9 cellular contexts compared by ENCODE assay signal in the genomic region with DNA sequence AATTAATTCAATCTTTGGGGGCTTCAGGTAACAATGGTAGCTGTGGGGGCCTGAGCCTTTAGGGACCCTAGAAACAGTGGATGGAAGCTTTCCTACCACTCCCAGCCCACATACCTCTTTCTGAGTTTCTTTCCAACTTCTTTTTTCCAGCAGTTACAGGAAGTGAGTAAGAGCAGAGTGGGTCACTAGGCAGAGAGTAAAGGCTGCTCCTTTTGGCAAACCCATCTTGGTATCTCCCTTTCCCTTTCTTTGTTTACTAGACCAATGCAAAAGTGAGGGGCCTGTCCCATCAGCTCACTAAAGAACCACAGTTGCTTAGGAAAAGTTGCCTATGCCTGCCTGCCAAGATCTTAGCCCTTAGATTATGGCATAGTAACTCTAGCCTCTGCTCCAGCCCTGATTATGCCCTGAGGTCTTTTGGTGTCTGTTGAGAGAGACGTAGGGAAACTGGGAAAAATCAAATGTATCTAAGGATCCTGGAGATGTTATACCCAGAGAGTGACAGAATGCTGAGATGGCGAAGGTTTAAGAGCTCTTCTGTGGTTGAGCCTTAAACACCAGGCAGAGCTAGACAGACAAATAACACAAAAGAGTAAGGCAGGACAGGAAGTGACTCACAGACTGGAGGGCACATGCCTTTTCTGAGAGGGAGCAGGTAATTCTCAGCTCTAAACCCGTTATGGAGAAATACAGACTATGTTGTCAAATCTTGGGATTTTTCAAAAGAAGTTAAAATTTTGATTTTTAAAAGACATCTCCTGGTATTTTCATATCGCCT. TPM values are rescaled to one million over a fixed set of nuclear protein-coding genes. Genes with fewer than 3 reads are reported as not detected.
DNase-seq lines count a peak whose midpoint lies in the region; ATAC-seq and TF ChIP-seq lines count a peak whose summit lies in the region.
"Had no signal": no experiment of that assay in that cellular context is flagged by ENCODE, and none has a peak within 500 bp of the region (broad histone marks: within the 10 kb centered on the region; RNA-seq: fewer than 3 reads in every experiment).

No MANE protein-coding gene starts in this region.

- H3K4me1 ChIP-seq in HCT116 (ENCODE audit: control insufficient read depth in 1 of 2, insufficient read depth in 2 of 2, low read length in 2 of 2) = peaks cover 11 to 23% of the 10 kb centered on the region in 2 experiments

- intact Hi-C loops in HCT116 (cut with micrococcal nuclease) (no loop called here), lower leg skin (cut with DNase I; ENCODE audit: low total_unique reads) (no loop called here), posterior vena cava (cut with DNase I) (no loop called here)

- CTCF ChIA-PET in HCT116 (lab: Charles Lee) = no interaction called here

- no peaks in the 10 kb centered on the region for H3K9me3 ChIP-seq in HCT116 (ENCODE audit: control insufficient read depth in 1 of 2, insufficient read depth in 1 of 2, low read depth in 1 of 2, low read length in 2 of 2)

- WGBS in lower leg skin, 2 donors = 43 to 45% methylated on average over 4 of the region's 4 CpGs

- no peaks in the 10 kb centered on the region for H3K36me3 ChIP-seq in HCT116 (ENCODE audit: control insufficient read depth in 1 of 2, insufficient read depth in 2 of 2, low read length in 2 of 2)

- no peaks in the 10 kb centered on the region for H3K9me2 ChIP-seq in HCT116 (ENCODE audit: insufficient read depth)

- DNase-seq in AML-193 (lab: John Stamatoyannopoulos, UW) (peak; percentile 38 to 40), HCT116 (ENCODE audit: low read depth, low spot score) (no peak), T follicular helper cell (ENCODE audit: low read depth) (peak; percentile 7), glomerular endothelial cell (ENCODE audit: extremely low read depth, low read depth, low spot score) (peak; percentile 31), lower leg skin (ENCODE audit: low spot score in 2 of 2) (no peak), posterior vena cava (ENCODE audit: low spot score) (no peak), NCI-H1436 treated with DMSO at 0.1 percent for 48 hours (lab: John Stamatoyannopoulos, UW) (no peak)

- H3K4me2 ChIP-seq in HCT116 (ENCODE audit: low read length) = peak overlapping the region; percentile 53

- H3K27ac ChIP-seq in HCT116 (ENCODE audit: low read depth, low read length) = 0 out of 2 replicates have a peak overlapping the region, but pooled peaks have one; percentile 31

- TF ChIP-seq RAD21 in HCT116 (IDR thresholded peaks at IDR 0.05; ENCODE audit: low read depth) = no peak

- H2AFZ ChIP-seq in HCT116 (ENCODE audit: low read depth, low read length, poor library complexity, severe bottlenecking) = peak overlapping the region; percentile 44

- peaks cover 9% of the 10 kb centered on the region for H3K27me3 ChIP-seq in HCT116 (ENCODE audit: insufficient read depth, low read length)

- POLR2A ChIA-PET in HCT116 (lab: Charles Lee) = interaction anchor here (0.6 to 0.7 kb wide), 3 partner anchors 82 to 1593 kb away, joined by 3 to 4 read pairs (median 4); a partner anchor contains a TSS

- no peaks in the 10 kb centered on the region for H4K20me1 ChIP-seq in HCT116 (ENCODE audit: insufficient read depth)

- BruUV-seq in HCT116 (replicated peaks; lab: Mats Ljungman, UMichigan) = no TSS peak

- no peaks in the 10 kb centered on the region for H3K79me2 ChIP-seq in HCT116 (ENCODE audit: insufficient read depth, low read length)

- RAD21 ChIA-PET in HCT116 (lab: Charles Lee; ENCODE audit: low non-redundant PET in 1 of 2, low total read pairs in 2 of 2, uncharacterized antibody in 2 of 2, unreplicated experiment in 2 of 2) = no interaction called here

- TF ChIP-seq CTCF in HCT116 (IDR thresholded peaks at IDR 0.05 in 2 of 3, conservative IDR thresholded peaks at IDR 0.05 in 1 of 3; ENCODE audit: borderline replicate concordance in 1 of 3, insufficient read depth in 1 of 3, low read depth in 2 of 3, low read length in 2 of 3) = no peak
- TF ChIP-seq CTCF in lower leg skin (IDR thresholded peaks at IDR 0.05) = no peak

- no peak for TF ChIP-seq POLR2A in HCT116 (IDR thresholded peaks at IDR 0.05; ENCODE audit: borderline replicate concordance, extremely low read depth, insufficient read depth, insufficient read length)
- no peak for TF ChIP-seq POLR2A in lower leg skin (IDR thresholded peaks at IDR 0.05)

- ATAC-seq in HCT116 (peak; percentile 85), GM18858 (IDR thresholded peaks at IDR 0.05; ENCODE audit: unreplicated experiment) (no peak)

- no peak overlapping the region; the same call in 1 of the 2 replicates for H3K9ac ChIP-seq in HCT116 (ENCODE audit: low read length)

- H3K4me3 ChIP-seq in HCT116 (replicated peaks in 1 of 2; ENCODE audit: low read depth in 1 of 2, low read length in 2 of 2) (peak overlapping the region in 1 of 2 experiments; percentile 1; a peak in 1 of 4 replicates), lower leg skin (ENCODE audit: low read depth, poor library complexity, severe bottlenecking) (no peak overlapping the region)

TF ChIP-seq in HCT116, 20 proteins besides CTCF, POLR2A, EP300 and RAD21:
- TF ChIP-seq SP1 (IDR thresholded peaks at IDR 0.05; ENCODE audit: low read depth) (peak; percentile 39), FOSL1 (IDR thresholded peaks at IDR 0.05; ENCODE audit: low read depth) (peak; percentile 51), EZH2 (IDR thresholded peaks at IDR 0.05) (no peak), EZH2phosphoT487 (IDR thresholded peaks at IDR 0.05; ENCODE audit: borderline replicate concordance) (no peak), TCF7L2 (IDR thresholded peaks at IDR 0.05; ENCODE audit: borderline replicate concordance, extremely low read depth, insufficient read depth, insufficient read length) (no peak), CBX3 (IDR thresholded peaks at IDR 0.05; ENCODE audit: low read depth) (peak; percentile 35; the same call in 1 of the 2 replicates), JUND (IDR thresholded peaks at IDR 0.05) (peak; percentile 36)
- TF ChIP-seq, protein P1, sequence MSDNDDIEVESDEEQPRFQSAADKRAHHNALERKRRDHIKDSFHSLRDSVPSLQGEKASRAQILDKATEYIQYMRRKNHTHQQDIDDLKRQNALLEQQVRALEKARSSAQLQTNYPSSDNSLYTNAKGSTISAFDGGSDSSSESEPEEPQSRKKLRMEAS (IDR thresholded peaks at IDR 0.05) = peak; percentile 56
- TF ChIP-seq, protein P2, sequence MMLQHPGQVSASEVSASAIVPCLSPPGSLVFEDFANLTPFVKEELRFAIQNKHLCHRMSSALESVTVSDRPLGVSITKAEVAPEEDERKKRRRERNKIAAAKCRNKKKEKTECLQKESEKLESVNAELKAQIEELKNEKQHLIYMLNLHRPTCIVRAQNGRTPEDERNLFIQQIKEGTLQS (IDR thresholded peaks at IDR 0.05) = no peak
- TF ChIP-seq, protein P3, sequence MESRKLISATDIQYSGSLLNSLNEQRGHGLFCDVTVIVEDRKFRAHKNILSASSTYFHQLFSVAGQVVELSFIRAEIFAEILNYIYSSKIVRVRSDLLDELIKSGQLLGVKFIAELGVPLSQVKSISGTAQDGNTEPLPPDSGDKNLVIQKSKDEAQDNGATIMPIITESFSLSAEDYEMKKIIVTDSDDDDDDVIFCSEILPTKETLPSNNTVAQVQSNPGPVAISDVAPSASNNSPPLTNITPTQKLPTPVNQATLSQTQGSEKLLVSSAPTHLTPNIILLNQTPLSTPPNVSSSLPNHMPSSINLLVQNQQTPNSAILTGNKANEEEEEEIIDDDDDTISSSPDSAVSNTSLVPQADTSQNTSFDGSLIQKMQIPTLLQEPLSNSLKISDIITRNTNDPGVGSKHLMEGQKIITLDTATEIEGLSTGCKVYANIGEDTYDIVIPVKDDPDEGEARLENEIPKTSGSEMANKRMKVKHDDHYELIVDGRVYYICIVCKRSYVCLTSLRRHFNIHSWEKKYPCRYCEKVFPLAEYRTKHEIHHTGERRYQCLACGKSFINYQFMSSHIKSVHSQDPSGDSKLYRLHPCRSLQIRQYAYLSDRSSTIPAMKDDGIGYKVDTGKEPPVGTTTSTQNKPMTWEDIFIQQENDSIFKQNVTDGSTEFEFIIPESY (IDR thresholded peaks at IDR 0.05; ENCODE audit: extremely low read depth, insufficient replicate concordance, low read length) = no peak

RNA-seq across cellular contexts. Expression of a gene that starts 7.7 kb away (rescaled TPM):
- total RNA-seq in HCT116 (2021; ENCODE audit: unreplicated experiment) (0.25 TPM), glomerular endothelial cell (0.78 TPM in 1 of 2 replicates, not detected in the other), lower leg skin (under 1 TPM in 1 of 4 donors, not detected in 3; 0.13 TPM), posterior vena cava (under 1 TPM in 1 of 2 donors, not detected in 1; 0.14 TPM)
- 0.04 TPM in 1 of 2 replicates, not detected in the other for polyA plus RNA-seq in HCT116 (2012)
- polyA plus RNA-seq: IgD-negative memory B cell had no signal

RNA-seq across cellular contexts. Expression of a gene that starts 31.3 kb away (rescaled TPM):
- 13.2 TPM for total RNA-seq in HCT116 (2021; ENCODE audit: unreplicated experiment)
- 5.6 and 6.0 TPM in 2 replicates for polyA plus RNA-seq in HCT116 (2012)
- 6.1 and 8.0 TPM in 2 replicates for total RNA-seq in glomerular endothelial cell
- total RNA-seq in lower leg skin = 10 to 100 TPM; 10.2 to 16.1 (median 11.4) TPM
- 10 to 100 TPM in 1 of 2 donors, 1 to 10 TPM in 1; 8.5 to 12.0 TPM for total RNA-seq in posterior vena cava

RNA-seq across cellular contexts. Expression of a gene that starts 31.4 kb away (rescaled TPM):
- total RNA-seq in HCT116 (2021; ENCODE audit: unreplicated experiment) = 21.9 TPM
- polyA plus RNA-seq in HCT116 (2012) = 5.6 and 8.4 TPM in 2 replicates
- 4.6 and 4.7 TPM in 2 replicates for total RNA-seq in glomerular endothelial cell
- 1 to 10 TPM; 2.4 to 5.1 (median 4.3) TPM for total RNA-seq in lower leg skin
- 1 to 10 TPM; 4.3 to 4.4 TPM for total RNA-seq in posterior vena cava

Comparison
In these comparisons a context has a peak if more than half of its experiments do, and no peak if none do; other contexts are left out.
1. DNase-seq: peak in AML-193 (2 of 2), T follicular helper cell (single experiment) and glomerular endothelial cell (single experiment); none in HCT116 (single experiment), lower leg skin (0 of 2), posterior vena cava (single experiment) and NCI-H1436 treated with DMSO at 0.1 percent for 48 hours (single experiment).